20 cellular contexts compared by ENCODE assay signal in genomic region chr18:40925071-40925541, GRCh38.
"Had no signal": no experiment of that assay in that cellular context is flagged by ENCODE, and none has a peak within 500 bp of the region (broad histone marks: within the 10 kb centered on the region; RNA-seq: fewer than 3 reads in every experiment).

No MANE protein-coding gene starts in this region.

- ATAC-seq: activated T-helper 17 cell treated with anti-CD3 and anti-CD28 coated beads, Interleukin-2, amount 50 U/mL, for 72 hours; natural killer cell treated with Interleukin-12 subunit alpha and Interleukin-12 subunit beta and Interleukin-15 and Interleukin-18, amount 100 ng/mL, for 72 hours; stimulated activated naive CD8-positive, alpha-beta T cell treated with anti-CD3 and anti-CD28 coated beads, Interleukin-15, Interleukin-2, amounts not matched to agents 100 U/mL and 50 U/mL, for 24 hours had no signal

- H3K9me3 ChIP-seq: esophagus muscularis mucosa, tibial artery had no signal

- H3K9me3 Mint-ChIP-seq: mesothelial cell of epicardium had no signal

- H3K27me3 Mint-ChIP-seq: activated B cell treated with CpG ODN at 0.5 μM for 24 hours; activated CD4-positive, alpha-beta memory T cell treated with anti-CD3 and anti-CD28 coated beads for 36 hours; activated naive CD8-positive, alpha-beta T cell treated with anti-CD3 and anti-CD28 coated beads, Interleukin-2, amount 10 ng/mL, durations not matched to agents 7 days and 5 days; activated T-helper 17 cell treated with anti-CD3 and anti-CD28 coated beads, Interleukin-2, amount 50 U/mL, for 72 hours; natural killer cell treated with Interleukin-12 subunit alpha and Interleukin-12 subunit beta and Interleukin-15 and Interleukin-18, amount 100 ng/mL, for 72 hours had no signal

- H3K27me3 ChIP-seq: esophagus muscularis mucosa, hepatocyte, tibial artery had no signal

- H3K79me2 ChIP-seq: hepatocyte had no signal

- H3K36me3 Mint-ChIP-seq: activated CD4-positive, alpha-beta memory T cell treated with anti-CD3 and anti-CD28 coated beads for 36 hours; activated naive CD8-positive, alpha-beta T cell treated with anti-CD3 and anti-CD28 coated beads, Interleukin-2, amount 10 ng/mL, durations not matched to agents 7 days and 5 days; mesothelial cell of epicardium; natural killer cell treated with Interleukin-12 subunit alpha and Interleukin-12 subunit beta and Interleukin-15 and Interleukin-18, amount 100 ng/mL, for 72 hours had no signal

- H3K4me3 ChIP-seq: esophagus muscularis mucosa, hepatocyte, lung, tibial artery had no signal

- H3K4me2 ChIP-seq: hepatocyte had no signal

- H2AFZ ChIP-seq: hepatocyte had no signal

- H3K4me3 Mint-ChIP-seq: activated B cell treated with CpG ODN at 0.5 μM for 24 hours; activated CD4-positive, alpha-beta memory T cell treated with anti-CD3 and anti-CD28 coated beads for 36 hours; activated naive CD8-positive, alpha-beta T cell treated with anti-CD3 and anti-CD28 coated beads, Interleukin-2, amount 10 ng/mL, durations not matched to agents 7 days and 5 days; activated T-helper 17 cell treated with anti-CD3 and anti-CD28 coated beads, Interleukin-2, amount 50 U/mL, for 72 hours; mesothelial cell of epicardium; natural killer cell treated with Interleukin-12 subunit alpha and Interleukin-12 subunit beta and Interleukin-15 and Interleukin-18, amount 100 ng/mL, for 72 hours had no signal

- DNase-seq: activated B cell treated with CpG ODN at 0.5 μM for 24 hours; activated CD4-positive, alpha-beta memory T cell treated with anti-CD3 and anti-CD28 coated beads for 36 hours; activated CD4-positive, alpha-beta T cell treated with anti-CD3 and anti-CD28 coated beads for 4 hours; activated naive CD4-positive, alpha-beta T cell; activated naive CD8-positive, alpha-beta T cell treated with anti-CD3 and anti-CD28 coated beads, Interleukin-2, amount 10 ng/mL, durations not matched to agents 7 days and 5 days; effector CD4-positive, alpha-beta T cell; islet precursor cell; nucleus accumbens; stimulated activated CD4-positive, alpha-beta T cell treated with anti-CD3 and anti-CD28 coated beads, Interleukin-12 subunit alpha, Interleukin-12 subunit beta, amount 100 ng/mL, for 4 hours; stimulated activated CD4-positive, alpha-beta T cell treated with anti-CD3 and anti-CD28 coated beads, Interleukin-1b, Interleukin-23, amount 100 ng/mL, for 48 hours; stimulated activated CD8-positive, alpha-beta memory T cell treated with anti-CD3 and anti-CD28 coated beads, Interleukin-4, amount 100 ng/mL, for 48 hours; stimulated activated naive CD8-positive, alpha-beta T cell treated with anti-CD3 and anti-CD28 coated beads, Interleukin-15, Interleukin-2, amounts not matched to agents 100 U/mL and 50 U/mL, for 24 hours; substantia nigra; tibial artery had no signal

- H3K36me3 ChIP-seq: esophagus muscularis mucosa, tibial artery had no signal

- H3K27ac ChIP-seq: esophagus muscularis mucosa, hepatocyte, tibial artery had no signal

- H3K4me1 ChIP-seq: esophagus muscularis mucosa, tibial artery had no signal

- H3K4me1 Mint-ChIP-seq: activated B cell treated with CpG ODN at 0.5 μM for 24 hours; activated naive CD8-positive, alpha-beta T cell treated with anti-CD3 and anti-CD28 coated beads, Interleukin-2, amount 10 ng/mL, durations not matched to agents 7 days and 5 days; activated T-helper 17 cell treated with anti-CD3 and anti-CD28 coated beads, Interleukin-2, amount 50 U/mL, for 72 hours had no signal

- H3K27ac Mint-ChIP-seq: activated B cell treated with CpG ODN at 0.5 μM for 24 hours; activated CD4-positive, alpha-beta memory T cell treated with anti-CD3 and anti-CD28 coated beads for 36 hours; activated naive CD8-positive, alpha-beta T cell treated with anti-CD3 and anti-CD28 coated beads, Interleukin-2, amount 10 ng/mL, durations not matched to agents 7 days and 5 days; activated T-helper 17 cell treated with anti-CD3 and anti-CD28 coated beads, Interleukin-2, amount 50 U/mL, for 72 hours; mesothelial cell of epicardium; natural killer cell treated with Interleukin-12 subunit alpha and Interleukin-12 subunit beta and Interleukin-15 and Interleukin-18, amount 100 ng/mL, for 72 hours had no signal
